Comparison of ENCODE assay signal across 8 cellular contexts in the genomic region with DNA sequence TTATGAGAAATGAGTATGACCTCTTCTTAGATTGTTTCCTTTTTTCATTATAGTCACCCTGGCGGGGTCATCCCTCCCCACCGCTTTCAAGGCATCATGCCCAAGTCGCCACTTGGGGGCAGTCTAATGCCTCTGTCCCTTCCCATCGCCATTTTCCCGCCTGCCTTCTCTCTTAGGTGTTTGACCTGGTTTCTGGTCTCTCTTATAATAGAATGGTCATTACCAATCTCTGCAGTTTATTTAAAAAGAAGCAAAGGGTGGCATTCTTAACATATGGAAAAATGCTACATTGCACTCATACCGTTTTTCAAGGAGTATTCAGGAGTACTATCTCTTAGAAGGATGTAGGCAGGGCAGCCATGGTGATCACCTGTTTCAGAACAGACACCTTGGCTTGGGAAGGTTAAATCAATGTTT. TPM values are rescaled to one million over a fixed set of nuclear protein-coding genes. Genes with fewer than 3 reads are reported as not detected.
DNase-seq lines count a peak whose midpoint lies in the region; ATAC-seq and TF ChIP-seq lines count a peak whose summit lies in the region.

No MANE protein-coding gene starts in this region.

- H3K36me3 ChIP-seq in heart left ventricle, result no peaks in the 10 kb centered on the region

- H3K27ac Mint-ChIP-seq in CD14-positive monocyte, result no peak overlapping the region
- H3K27ac Mint-ChIP-seq in activated naive CD8-positive, alpha-beta T cell treated with anti-CD3 and anti-CD28 coated beads for 36 hours, result no peak overlapping the region

- no peak overlapping the region for H3K4me3 ChIP-seq in heart left ventricle

- H3K9me3 ChIP-seq in heart left ventricle, result no peaks in the 10 kb centered on the region

- H3K27me3 Mint-ChIP-seq in CD14-positive monocyte (ENCODE audit: low read depth in 3 of 3), result peaks cover 0 to 4% (median under 1%) of the 10 kb centered on the region in 3 donors
- H3K27me3 Mint-ChIP-seq in activated naive CD8-positive, alpha-beta T cell treated with anti-CD3 and anti-CD28 coated beads for 36 hours, result peaks cover 11% of the 10 kb centered on the region

- no peaks in the 10 kb centered on the region for H3K4me1 Mint-ChIP-seq in CD14-positive monocyte
- no peaks in the 10 kb centered on the region for H3K4me1 Mint-ChIP-seq in activated naive CD8-positive, alpha-beta T cell treated with anti-CD3 and anti-CD28 coated beads for 36 hours

- peaks cover 0 to 31% (median 6%) of the 10 kb centered on the region in 12 donors for H3K4me1 ChIP-seq in heart left ventricle

- intact Hi-C loops in CD14-positive monocyte (cut with micrococcal nuclease), result loop anchor here in 1 of 2 donors (5.0 kb wide), 1 partner anchor 329 kb away; no protein-coding TSS in a partner anchor
- intact Hi-C loops in heart left ventricle (cut with DNase I), result loop anchor here in 9 of 10 donors (2.0 to 5.0 kb wide), 3 partner anchors 99 to 329 kb away; a partner anchor contains a TSS

- TF ChIP-seq CTCF in CD14-positive monocyte (IDR thresholded peaks at IDR 0.05) (peak; percentile 80), heart left ventricle (IDR thresholded peaks at IDR 0.05) (peak; percentile 78 to 93 (median 86))

- WGBS in heart left ventricle, 4 donors, result 8 to 16% (median 10%) methylated on average over 6 of the region's 6 CpGs

- no peaks in the 10 kb centered on the region for H3K9me3 Mint-ChIP-seq in CD14-positive monocyte
- H3K9me3 Mint-ChIP-seq in activated naive CD8-positive, alpha-beta T cell treated with anti-CD3 and anti-CD28 coated beads for 36 hours, result no peaks in the 10 kb centered on the region

- peak; percentile 60 for ATAC-seq in GM21528 (IDR thresholded peaks at IDR 0.05; ENCODE audit: low FRiP score, unreplicated experiment)
- peak in 3 of 4 donors; percentile 73 to 84 (median 79) for ATAC-seq in heart left ventricle

- TF ChIP-seq POLR2A in heart left ventricle (IDR thresholded peaks at IDR 0.05), result no peak

- H3K27me3 ChIP-seq in heart left ventricle, result no peaks in the 10 kb centered on the region

- no peaks in the 10 kb centered on the region for H3K36me3 Mint-ChIP-seq in CD14-positive monocyte
- H3K36me3 Mint-ChIP-seq in activated naive CD8-positive, alpha-beta T cell treated with anti-CD3 and anti-CD28 coated beads for 36 hours, result no peaks in the 10 kb centered on the region

- no peak overlapping the region for H3K4me3 Mint-ChIP-seq in CD14-positive monocyte
- no peak overlapping the region for H3K4me3 Mint-ChIP-seq in activated naive CD8-positive, alpha-beta T cell treated with anti-CD3 and anti-CD28 coated beads for 36 hours

- DNase-seq in CD14-positive monocyte (ENCODE audit: low spot score) (peak; percentile 64), NCI-H1105 (lab: John Stamatoyannopoulos, UW) (peak; percentile 65), SKM-1 treated with dmso at 0.1 percent for 144 hours (lab: John Stamatoyannopoulos, UW; ENCODE audit: unreplicated experiment) (peak; percentile 75), heart left ventricle (peak; percentile 61 to 79 (median 75)), retina (peak; percentile 88), middle frontal gyrus (ENCODE audit: extremely low spot score, low spot score) (no peak)
- DNase-seq in activated naive CD8-positive, alpha-beta T cell treated with anti-CD3 and anti-CD28 coated beads for 36 hours, result peak; percentile 62

- H3K27ac ChIP-seq in heart left ventricle, result peak overlapping the region in 5 of 12 donors; percentile 9 to 40 (median 32)

RNA-seq across cellular contexts. Expression of a gene that starts 25.2 kb away (rescaled TPM):
- polyA plus RNA-seq in CD14-positive monocyte, result not detected
- not detected for total RNA-seq in activated naive CD8-positive, alpha-beta T cell treated with anti-CD3 and anti-CD28 coated beads for 36 hours
- total RNA-seq in heart left ventricle, result 10 to 100 TPM in 1 of 9 donors, 1 to 10 TPM in 8; 1.5 to 13.9 (median 2.4) TPM
- polyA plus RNA-seq in heart left ventricle, result 10 to 100 TPM in 1 of 2 donors, 1 to 10 TPM in 1; 2.8 to 13.8 TPM

RNA-seq across cellular contexts. Expression of a gene that starts 31.2 kb away (rescaled TPM):
- polyA plus RNA-seq in CD14-positive monocyte (10 to 100 TPM; 19.3 to 19.7 TPM), heart left ventricle (10 to 100 TPM; 26.8 to 35.8 TPM)
- 10 to 100 TPM; 45.7 to 49.0 TPM for total RNA-seq in activated naive CD8-positive, alpha-beta T cell treated with anti-CD3 and anti-CD28 coated beads for 36 hours
- 10 to 100 TPM; 18.6 to 24.6 (median 21.5) TPM for total RNA-seq in heart left ventricle
